Comparison of ENCODE assay signal across 8 cellular contexts in the genomic region with DNA sequence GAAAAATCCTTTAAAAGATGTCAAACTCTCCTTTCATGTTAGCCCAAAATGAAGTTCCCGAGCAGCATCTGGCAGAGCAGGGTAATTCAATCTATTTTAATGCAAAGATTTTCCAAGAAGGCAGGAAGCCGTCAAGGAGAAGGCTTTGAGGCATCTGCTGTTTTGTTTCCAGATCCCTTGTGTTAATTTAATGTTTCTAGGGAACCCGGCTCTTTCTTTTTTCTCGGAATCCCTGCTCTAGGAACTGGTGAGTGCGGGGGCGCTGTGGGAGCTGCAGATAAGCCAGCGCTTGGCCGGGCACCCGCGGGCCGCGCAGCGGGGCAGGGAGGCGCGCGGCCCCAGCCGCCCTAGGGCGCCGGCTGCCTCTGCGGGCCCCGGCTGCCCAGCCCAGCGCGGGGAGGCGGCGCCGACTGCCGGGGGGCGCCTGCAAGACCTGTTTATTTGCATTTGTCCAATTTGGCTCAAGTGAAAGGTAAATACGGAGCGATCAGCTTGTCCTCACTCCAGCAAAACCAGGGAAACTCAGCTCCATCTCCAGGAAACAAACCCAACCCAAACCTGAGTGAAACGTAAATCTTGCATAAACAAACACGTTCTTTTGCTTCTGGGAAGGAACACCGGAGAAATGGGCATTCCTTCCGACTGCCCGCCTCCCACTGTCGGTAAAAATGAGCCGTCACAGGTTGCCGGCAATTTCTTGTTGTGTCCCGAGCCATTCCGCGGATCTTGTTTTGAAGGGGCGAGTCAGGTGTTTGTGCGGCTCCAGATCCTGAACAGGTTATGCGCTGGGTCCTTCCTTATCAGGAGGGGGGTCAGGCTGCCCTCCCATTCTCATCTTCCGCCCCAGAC.
DNase-seq lines count a peak whose midpoint lies in the region; ATAC-seq and TF ChIP-seq lines count a peak whose summit lies in the region.

No MANE protein-coding gene starts in this region.

- peaks cover 13 to 27% of the 10 kb centered on the region in 2 experiments for H3K4me1 ChIP-seq in neutrophil (ENCODE audit: control insufficient read depth in 1 of 2, insufficient read depth in 1 of 2, low read depth in 1 of 2, low read length in 1 of 2)

- peak overlapping the region; percentile 87 for H3K27ac Mint-ChIP-seq in activated naive CD4-positive, alpha-beta T cell treated with anti-CD3 and anti-CD28 coated beads, Interleukin-2, amount 50 U/mL, for 24 hours

- H3K27ac ChIP-seq in neutrophil (no peak overlapping the region), temporal lobe (ENCODE audit: low read depth, low read length) (peak overlapping the region; percentile 33)

- TF ChIP-seq CTCF in neutrophil (IDR thresholded peaks at IDR 0.05): no peak

- peaks cover 37% of the 10 kb centered on the region for H3K27me3 ChIP-seq in neutrophil

- DNase-seq in DMS 273 (lab: John Stamatoyannopoulos, UW; ENCODE audit: unreplicated experiment) (peak; percentile 77), HuH-7 (ENCODE audit: low spot score) (peak; percentile 60), SHP77 treated with DMSO at 0.1 percent for 48 hours (lab: John Stamatoyannopoulos, UW) (peak; percentile 32), glomerular endothelial cell (ENCODE audit: extremely low read depth, low read depth, low spot score) (peak; percentile 39)

- H3K36me3 Mint-ChIP-seq in activated naive CD4-positive, alpha-beta T cell treated with anti-CD3 and anti-CD28 coated beads, Interleukin-2, amount 50 U/mL, for 24 hours: peaks cover 3% of the 10 kb centered on the region

- no peaks in the 10 kb centered on the region for H3K9me3 Mint-ChIP-seq in activated naive CD4-positive, alpha-beta T cell treated with anti-CD3 and anti-CD28 coated beads, Interleukin-2, amount 50 U/mL, for 24 hours

- peak overlapping the region; percentile 40 to 50 for H3K4me3 ChIP-seq in neutrophil (ENCODE audit: low read depth in 1 of 2, low read length in 1 of 2)

- H3K4me3 Mint-ChIP-seq in activated naive CD4-positive, alpha-beta T cell treated with anti-CD3 and anti-CD28 coated beads, Interleukin-2, amount 50 U/mL, for 24 hours: peak overlapping the region; percentile 87

- no peaks in the 10 kb centered on the region for H3K9me3 ChIP-seq in neutrophil

- no peaks in the 10 kb centered on the region for H3K36me3 ChIP-seq in neutrophil

- H3K27me3 Mint-ChIP-seq in activated naive CD4-positive, alpha-beta T cell treated with anti-CD3 and anti-CD28 coated beads, Interleukin-2, amount 50 U/mL, for 24 hours: no peaks in the 10 kb centered on the region

- ATAC-seq in GM21526 (IDR thresholded peaks at IDR 0.05; ENCODE audit: low FRiP score, unreplicated experiment): peak; percentile 89

- H3K4me1 Mint-ChIP-seq in activated naive CD4-positive, alpha-beta T cell treated with anti-CD3 and anti-CD28 coated beads, Interleukin-2, amount 50 U/mL, for 24 hours: peaks cover 60% of the 10 kb centered on the region
